21 cellular contexts compared by ENCODE assay signal in genomic region chr1:93716163-93716562, GRCh38. TPM values are rescaled to one million over a fixed set of nuclear protein-coding genes. Genes with fewer than 3 reads are reported as not detected.
A peak's percentile ranks its signal among the peaks of the same experiment; 100 is the strongest.
DNase-seq lines count a peak whose midpoint lies in the region; ATAC-seq and TF ChIP-seq lines count a peak whose summit lies in the region.
"Had no signal": no experiment of that assay in that cellular context is flagged by ENCODE, and none has a peak within 500 bp of the region (broad histone marks: within the 10 kb centered on the region; RNA-seq: fewer than 3 reads in every experiment).

No MANE protein-coding gene starts in this region.

- intact Hi-C loops in psoas muscle (cut with DNase I) = loop anchor here in 1 of 2 donors (5.0 kb wide), 1 partner anchor 1501 kb away; no protein-coding TSS in a partner anchor

- TF ChIP-seq POLR2A in suprapubic skin (IDR thresholded peaks at IDR 0.05) = no peak

- H3K4me3 ChIP-seq in Karpas-422 (ENCODE audit: low read length) (peak overlapping the region; percentile 45; the same call in 1 of the 2 replicates), psoas muscle (no peak overlapping the region), suprapubic skin (no peak overlapping the region)
- H3K4me3 ChIP-seq: colonic mucosa, HAP-1, prostate gland, SJSA1, skin epidermis, testis had no signal

- no peaks in the 10 kb centered on the region for H3K79me2 ChIP-seq in Karpas-422 (ENCODE audit: low read length)

- H3K27me3 ChIP-seq in Karpas-422 (ENCODE audit: low read length) (no peaks in the 10 kb centered on the region), psoas muscle (ENCODE audit: insufficient read depth in 3 of 3, low read length in 2 of 3) (no peaks in the 10 kb centered on the region), suprapubic skin (no peaks in the 10 kb centered on the region)
- H3K27me3 ChIP-seq: brain microvascular endothelial cell, colonic mucosa, SJSA1, testis had no signal

- 83 to 94% (median 87%) methylated on average over 1 of the region's 1 CpG for WGBS in psoas muscle, 3 donors
- 100% methylated on average over 1 of the region's 1 CpG for WGBS in suprapubic skin

- H3K27ac ChIP-seq in Karpas-422 (ENCODE audit: low read length) = peak overlapping the region; percentile 78
- peak overlapping the region; percentile 41 for H3K27ac ChIP-seq in psoas muscle
- H3K27ac ChIP-seq in suprapubic skin = no peak overlapping the region
- H3K27ac ChIP-seq: 22Rv1, brain microvascular endothelial cell, colonic mucosa, neutrophil, prostate gland, SJSA1, skin epidermis, testis had no signal

- H2AFZ ChIP-seq in Karpas-422 (ENCODE audit: low read length) = no peak overlapping the region

- peak; percentile 22 for ATAC-seq in GM19438 (IDR thresholded peaks at IDR 0.05; ENCODE audit: low read depth, unreplicated experiment)
- ATAC-seq in psoas muscle = peak in 1 of 4 donors; percentile 7
- no peak for ATAC-seq in HG03025 (IDR thresholded peaks at IDR 0.05; ENCODE audit: low FRiP score, unreplicated experiment)

- peaks cover 46% of the 10 kb centered on the region for H3K4me1 ChIP-seq in Karpas-422 (ENCODE audit: low read length)
- H3K4me1 ChIP-seq in psoas muscle = peaks cover 14% of the 10 kb centered on the region
- no peaks in the 10 kb centered on the region for H3K4me1 ChIP-seq in suprapubic skin
- H3K4me1 ChIP-seq: colonic mucosa, HAP-1, prostate gland had no signal

- DNase-seq in NCI-H446 treated with DMSO at 0.1 percent for 48 hours (lab: John Stamatoyannopoulos, UW) (peak; percentile 60), NCI-H446 (lab: John Stamatoyannopoulos, UW) (no peak), Karpas-422 (no peak), psoas muscle (no peak), amygdala (lab: John Stamatoyannopoulos, UW) (no peak), suprapubic skin (ENCODE audit: low spot score in 2 of 2) (no peak)
- DNase-seq: activated gamma-delta T cell; brain microvascular endothelial cell; colonic mucosa; DMS53; kidney glomerular epithelial cell; stimulated activated naive B cell treated with anti-CD40 and anti-IgM and Interleukin-4, amounts not matched to agents 10 μg/mL and 1 μg/mL and 100 μg/mL, for 72 hours; testis had no signal

- TF ChIP-seq CTCF in psoas muscle (IDR thresholded peaks at IDR 0.05) = no peak
- TF ChIP-seq CTCF in suprapubic skin (IDR thresholded peaks at IDR 0.05) = no peak

- no peaks in the 10 kb centered on the region for H3K36me3 ChIP-seq in Karpas-422 (ENCODE audit: insufficient read depth, low read length)
- no peaks in the 10 kb centered on the region for H3K36me3 ChIP-seq in psoas muscle (ENCODE audit: insufficient read depth in 1 of 2, low read depth in 1 of 2)
- H3K36me3 ChIP-seq in suprapubic skin = no peaks in the 10 kb centered on the region
- H3K36me3 ChIP-seq: brain microvascular endothelial cell, colonic mucosa, HAP-1, neutrophil, prostate gland, SJSA1 had no signal

- peak overlapping the region; percentile 68 for H3K4me2 ChIP-seq in Karpas-422 (ENCODE audit: low read depth, low read length, poor library complexity, severe bottlenecking)

- no peak for TF ChIP-seq EP300 in suprapubic skin (IDR thresholded peaks at IDR 0.05)

- H3K9ac ChIP-seq in Karpas-422 (ENCODE audit: low read length) = peak overlapping the region; percentile 62

- H3K9me2 ChIP-seq in Karpas-422 (replicated peaks; ENCODE audit: insufficient read depth, low read length) = no peaks in the 10 kb centered on the region

- no peaks in the 10 kb centered on the region for H4K20me1 ChIP-seq in Karpas-422 (ENCODE audit: insufficient read depth, low read depth, low read length)

- H3K9me3 ChIP-seq in Karpas-422 (ENCODE audit: low read length) (no peaks in the 10 kb centered on the region), psoas muscle (no peaks in the 10 kb centered on the region), suprapubic skin (no peaks in the 10 kb centered on the region)
- H3K9me3 ChIP-seq: colonic mucosa, HAP-1, neutrophil, prostate gland, testis had no signal

RNA-seq across cellular contexts. Expression of gene BCAR3, which starts 34.5 kb away (rescaled TPM):
- total RNA-seq in Karpas-422 (2014; rRNA removed; shearing (Covaris generic); ENCODE audit: low replicate concordance) = 9.9 and 12.6 TPM in 2 replicates
- total RNA-seq in psoas muscle (10 to 100 TPM; 16.2 to 34.3 (median 21.1) TPM), suprapubic skin (10 to 100 TPM; 15.9 to 49.6 (median 30.8) TPM)
- 10 to 100 TPM; 15.8 to 64.1 (median 16.5) TPM for polyA plus RNA-seq in psoas muscle
